27 cellular contexts compared by ENCODE assay signal in the genomic region with DNA sequence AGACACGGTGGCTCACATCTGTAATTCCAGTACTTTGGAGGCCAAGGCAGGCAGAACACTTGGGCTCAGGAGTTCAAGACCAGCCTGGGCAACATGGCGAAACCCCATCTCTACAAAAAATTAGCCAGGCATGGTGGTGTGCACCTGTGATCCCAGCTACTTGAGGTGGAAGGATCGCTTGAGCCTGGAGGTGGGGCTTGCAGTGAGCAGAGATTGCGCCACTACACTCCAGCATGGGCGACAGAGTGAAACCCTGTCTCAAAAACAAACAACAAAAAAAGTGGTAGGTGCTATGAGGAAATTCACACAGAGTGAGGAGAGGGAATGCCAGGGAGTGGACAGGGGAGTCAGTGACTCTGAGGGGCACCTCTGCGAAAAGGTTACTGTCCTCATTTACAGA. TPM values are rescaled to one million over a fixed set of nuclear protein-coding genes. Genes with fewer than 3 reads are reported as not detected.
DNase-seq lines count a peak whose midpoint lies in the region; ATAC-seq and TF ChIP-seq lines count a peak whose summit lies in the region.
"Had no signal": no experiment of that assay in that cellular context is flagged by ENCODE, and none has a peak within 500 bp of the region (broad histone marks: within the 10 kb centered on the region; RNA-seq: fewer than 3 reads in every experiment).

No MANE protein-coding gene starts in this region.

- H2AK9ac ChIP-seq in IMR-90 (replicated peaks; ENCODE audit: low read depth, low read length, poor library complexity): no peak overlapping the region

- no peak for TF ChIP-seq POLR2A in IMR-90 (IDR thresholded peaks at IDR 0.05; ENCODE audit: low read depth, low read length)

- POLR2A ChIA-PET in IMR-90 (lab: Charles Lee; ENCODE audit: unreplicated experiment): no interaction called here

- dilution Hi-C loops in IMR-90 (cut with HindIII; ENCODE audit: low sequenced_read_pairs, unreplicated experiment): no loop called here

- H3K4me3 ChIP-seq in IMR-90 (ENCODE audit: insufficient read depth, low read depth, low read length): no peak overlapping the region
- H3K4me3 ChIP-seq: body of pancreas, dorsolateral prefrontal cortex, gastrocnemius medialis, lung, Peyer's patch had no signal

- H3K56ac ChIP-seq in IMR-90 (ENCODE audit: extremely low read depth, insufficient read depth, low read length): no peak overlapping the region

- TF ChIP-seq CTCF in IMR-90 (conservative IDR thresholded peaks at IDR 0.05; ENCODE audit: low read depth, low read length): no peak

- no peak overlapping the region for H2BK5ac ChIP-seq in IMR-90 (ENCODE audit: low read depth, low read length, poor library complexity, severe bottlenecking)

- no peak overlapping the region for H3K18ac ChIP-seq in IMR-90 (ENCODE audit: low read depth, low read length)

- H3K27me3 Mint-ChIP-seq in central memory CD8-positive, alpha-beta T cell: no peaks in the 10 kb centered on the region
- H3K27me3 Mint-ChIP-seq in stimulated activated naive B cell treated with anti-CD40 and anti-IgM and Interleukin-4, amounts not matched to agents 10 μg/mL and 1 μg/mL and 100 μg/mL, for 72 hours: no peaks in the 10 kb centered on the region
- H3K27me3 Mint-ChIP-seq: B cell had no signal

- no peak overlapping the region for H3K14ac ChIP-seq in IMR-90 (replicated peaks; ENCODE audit: low read depth, low read length)

- peak overlapping the region; percentile 68 for H3K27ac Mint-ChIP-seq in central memory CD8-positive, alpha-beta T cell (ENCODE audit: low read depth)
- H3K27ac Mint-ChIP-seq in stimulated activated naive B cell treated with anti-CD40 and anti-IgM and Interleukin-4, amounts not matched to agents 10 μg/mL and 1 μg/mL and 100 μg/mL, for 72 hours: peak overlapping the region; percentile 25

- no peak overlapping the region for H4K8ac ChIP-seq in IMR-90 (ENCODE audit: low read depth in 2 of 2, low read length in 2 of 2)

- no peak overlapping the region for H2BK15ac ChIP-seq in IMR-90 (ENCODE audit: low read depth, low read length)

- no peak overlapping the region for H4K5ac ChIP-seq in IMR-90 (ENCODE audit: low read depth, low read length)

- no peak overlapping the region for H2BK120ac ChIP-seq in IMR-90 (ENCODE audit: low read depth, low read length)

- H2BK20ac ChIP-seq in IMR-90 (ENCODE audit: low read depth, low read length): no peak overlapping the region

- no peaks in the 10 kb centered on the region for H3K9me3 Mint-ChIP-seq in central memory CD8-positive, alpha-beta T cell
- H3K9me3 Mint-ChIP-seq in stimulated activated naive B cell treated with anti-CD40 and anti-IgM and Interleukin-4, amounts not matched to agents 10 μg/mL and 1 μg/mL and 100 μg/mL, for 72 hours: no peaks in the 10 kb centered on the region
- H3K9me3 Mint-ChIP-seq: activated T-helper 2 cell treated with anti-CD3 and anti-CD28 coated beads, Interferon-gamma antibody, Interleukin-2, Interleukin-4, amounts not matched to agents 10 μg/mL and 5 μg/mL and 100 μg/mL, durations not matched to agents 14 hours and 24 hours and 36 hours; nephron had no signal

- H3K9me1 ChIP-seq in IMR-90 (ENCODE audit: insufficient read depth, low read length): peaks cover 21% of the 10 kb centered on the region

- H3K4me1 Mint-ChIP-seq in central memory CD8-positive, alpha-beta T cell: peaks cover 36% of the 10 kb centered on the region
- H3K4me1 Mint-ChIP-seq in stimulated activated naive B cell treated with anti-CD40 and anti-IgM and Interleukin-4, amounts not matched to agents 10 μg/mL and 1 μg/mL and 100 μg/mL, for 72 hours: peaks cover 42 to 60% of the 10 kb centered on the region in 2 donors

- H3K4me3 Mint-ChIP-seq in central memory CD8-positive, alpha-beta T cell: no peak overlapping the region
- no peak overlapping the region for H3K4me3 Mint-ChIP-seq in stimulated activated naive B cell treated with anti-CD40 and anti-IgM and Interleukin-4, amounts not matched to agents 10 μg/mL and 1 μg/mL and 100 μg/mL, for 72 hours

- no peak overlapping the region for H3K9ac ChIP-seq in IMR-90 (ENCODE audit: low read depth, low read length)

- no peak overlapping the region for H2AK5ac ChIP-seq in IMR-90 (ENCODE audit: low read depth, low read length)

- no peak overlapping the region for H3K23ac ChIP-seq in IMR-90 (ENCODE audit: low read depth, low read length)

- CTCF ChIA-PET in IMR-90 (lab: Yijun Ruan, JAX): interaction anchor here (1.8 kb wide), 1 partner anchor 174 kb away, joined by 4 read pairs; no protein-coding TSS in a partner anchor

- H3K4me1 ChIP-seq in IMR-90 (ENCODE audit: control insufficient read depth, insufficient read depth, low read length): peaks cover 14% of the 10 kb centered on the region

- DNase-seq in activated effector memory CD4-positive, alpha-beta T cell treated with anti-CD3 and anti-CD28 coated beads, Interleukin-2, amount 50 U/mL, for 16 hours: peak; percentile 55
- no peak for DNase-seq in activated effector memory CD4-positive, alpha-beta T cell treated with Interleukin-2 at 50 U/mL for 16 hours
- no peak for DNase-seq in IMR-90
- no peak for DNase-seq in central memory CD8-positive, alpha-beta T cell (ENCODE audit: low spot score in 2 of 2)
- no peak for DNase-seq in stimulated activated naive B cell treated with anti-CD40 and anti-IgM and Interleukin-4, amounts not matched to agents 10 μg/mL and 1 μg/mL and 100 μg/mL, for 72 hours
- DNase-seq in left cardiac atrium: no peak
- DNase-seq in stimulated activated CD4-positive, alpha-beta T cell treated with anti-CD3 and anti-CD28 coated beads, Interleukin-4, amount 100 ng/mL, for 1 hour: no peak
- DNase-seq: ACHN; body of pancreas; cerebellar nuclear complex; DMS 273 treated with DMSO at 0.1 percent for 48 hours; dorsolateral prefrontal cortex; EL; gastrocnemius medialis; KBM-7; NCI-H1092; NCI-H1694; NCI-H446 treated with DMSO at 0.1 percent for 48 hours; NCI-H774; Peyer's patch; SHP77 treated with DMSO at 0.1 percent for 48 hours; stimulated activated naive CD4-positive, alpha-beta T cell had no signal

- no peak for ATAC-seq in IMR-90 (ENCODE audit: low read depth)
- ATAC-seq in central memory CD8-positive, alpha-beta T cell (replicated peaks; ENCODE audit: extremely low read depth, poor library complexity, severe bottlenecking): no peak
- ATAC-seq in stimulated activated naive B cell treated with anti-CD40 and anti-IgM and Interleukin-4, amounts not matched to agents 10 μg/mL and 1 μg/mL and 100 μg/mL, for 72 hours (replicated peaks): no peak
- ATAC-seq in left cardiac atrium: no peak
- ATAC-seq: body of pancreas, gastrocnemius medialis, HCT116 had no signal

- no peak overlapping the region for H4K91ac ChIP-seq in IMR-90 (ENCODE audit: insufficient read depth, low read depth, low read length)

- no CpG with 5 or more reads among the region's 6 CpGs for WGBS in IMR-90 (ENCODE audit: extremely low coverage in 2 of 2, insufficient read length in 1 of 2), 2 experiments

- no peak overlapping the region for H3K4ac ChIP-seq in IMR-90 (ENCODE audit: low read depth, low read length)

- peaks cover 59% of the 10 kb centered on the region for H3K36me3 ChIP-seq in IMR-90 (ENCODE audit: control insufficient read depth, insufficient read depth, low read length)

- no TSS peak for BruUV-seq in IMR-90 (replicated peaks; lab: Mats Ljungman, UMichigan)

- intact Hi-C loops in IMR-90 (cut with micrococcal nuclease): loop anchor here (10.0 kb wide), 1 partner anchor 174 kb away; no protein-coding TSS in a partner anchor
- intact Hi-C loops in left cardiac atrium (cut with DNase I): no loop called here

- no peak overlapping the region for H3K27ac ChIP-seq in IMR-90 (ENCODE audit: insufficient read depth, low read length)
- H3K27ac ChIP-seq: body of pancreas, Peyer's patch had no signal

- peaks cover 64% of the 10 kb centered on the region for H3K36me3 Mint-ChIP-seq in central memory CD8-positive, alpha-beta T cell (ENCODE audit: insufficient read depth)
- peaks cover 62 to 65% of the 10 kb centered on the region in 2 donors for H3K36me3 Mint-ChIP-seq in stimulated activated naive B cell treated with anti-CD40 and anti-IgM and Interleukin-4, amounts not matched to agents 10 μg/mL and 1 μg/mL and 100 μg/mL, for 72 hours

- H2AFZ ChIP-seq in IMR-90 (replicated peaks; ENCODE audit: low read length, poor library complexity): no peak overlapping the region

- no peaks in the 10 kb centered on the region for H3K9me3 ChIP-seq in IMR-90 (ENCODE audit: control insufficient read depth, insufficient read depth, low read length)
- H3K9me3 ChIP-seq: body of pancreas, gastrocnemius medialis, Peyer's patch had no signal

- H3K4me2 ChIP-seq in IMR-90 (ENCODE audit: low read depth, low read length): no peak overlapping the region

- no peaks in the 10 kb centered on the region for H3K27me3 ChIP-seq in IMR-90 (ENCODE audit: control insufficient read depth, insufficient read depth, low read length)
- H3K27me3 ChIP-seq: body of pancreas, dorsolateral prefrontal cortex, gastrocnemius medialis, Peyer's patch had no signal

- TF ChIP-seq RAD21 in IMR-90 (IDR thresholded peaks at IDR 0.05; ENCODE audit: low read length): no peak

- H4K20me1 ChIP-seq in IMR-90 (ENCODE audit: insufficient read depth, low read length): peaks cover 3% of the 10 kb centered on the region; the same call in 1 of the 2 replicates

- peaks cover 36 to 79% of the 10 kb centered on the region in 2 experiments for H3K79me1 ChIP-seq in IMR-90 (ENCODE audit: low read depth in 1 of 2, low read length in 2 of 2)

- in situ Hi-C loops in IMR-90 (cut with MboI; ENCODE audit: low sequenced_read_pairs): no loop called here

TF ChIP-seq in IMR-90, 13 proteins besides CTCF, POLR2A, EP300 and RAD21:
- TF ChIP-seq CEBPB (IDR thresholded peaks at IDR 0.05; ENCODE audit: low read depth, low read length) (0 out of 2 replicates have a peak, but pooled peaks have one; percentile 17), MXI1 (IDR thresholded peaks at IDR 0.05; ENCODE audit: borderline replicate concordance, low read depth, low read length) (no peak)

RNA-seq across cellular contexts. Expression of a gene that starts 29.4 kb away (rescaled TPM):
- total RNA-seq in IMR-90 (2012; rRNA removed): 592 and 736 TPM in 2 replicates
- polyA plus RNA-seq in IMR-90 (2012; rRNA removed): 246 and 252 TPM in 2 replicates
- 162 and 186 TPM in 2 replicates for polyA plus RNA-seq in IMR-90 (2012; cell fraction: cytosol; rRNA removed)
- polyA plus RNA-seq in IMR-90 (2012; cell fraction: nucleus; rRNA removed; ENCODE audit: low replicate concordance): 66.2 and 125 TPM in 2 replicates
- 100 to 1,000 TPM; 139 to 170 TPM for total RNA-seq in left cardiac atrium
